Comparison of ENCODE assay signal across 10 cellular contexts in genomic region chr10:3452234-3452633, GRCh38.
DNase-seq lines count a peak whose midpoint lies in the region; ATAC-seq and TF ChIP-seq lines count a peak whose summit lies in the region.
"Had no signal": no experiment of that assay in that cellular context is flagged by ENCODE, and none has a peak within 500 bp of the region (broad histone marks: within the 10 kb centered on the region; RNA-seq: fewer than 3 reads in every experiment).

No MANE protein-coding gene starts in this region.

- H3K4me3 Mint-ChIP-seq in GM23338 = 0 out of 3 replicates have a peak overlapping the region, but pooled peaks have one; percentile 7
- H3K4me3 Mint-ChIP-seq: activated CD8-positive, alpha-beta T cell treated with anti-CD3 and anti-CD28 coated beads, Interleukin-2, amount 10 ng/mL, durations not matched to agents 7 days and 5 days had no signal

- H3K9ac ChIP-seq in skeletal muscle tissue (ENCODE audit: low read depth in 1 of 3, low read length in 3 of 3) = no peak overlapping the region
- H3K9ac ChIP-seq: KMS-11 had no signal

- peak overlapping the region; percentile 93 for H3K27ac Mint-ChIP-seq in GM23338
- H3K27ac Mint-ChIP-seq: activated CD8-positive, alpha-beta T cell treated with anti-CD3 and anti-CD28 coated beads, Interleukin-2, amount 10 ng/mL, durations not matched to agents 7 days and 5 days had no signal

- H3K4me1 Mint-ChIP-seq in GM23338 = peaks cover 38% of the 10 kb centered on the region

- H3K27me3 ChIP-seq in GM23338 (ENCODE audit: insufficient read depth) = no peaks in the 10 kb centered on the region
- no peaks in the 10 kb centered on the region for H3K27me3 ChIP-seq in skeletal muscle tissue (ENCODE audit: control insufficient read depth in 3 of 3, insufficient read depth in 3 of 3, low read length in 3 of 3)

- H4K20me1 ChIP-seq in GM23338 (replicated peaks; ENCODE audit: insufficient read depth) = no peaks in the 10 kb centered on the region

- H3K27ac ChIP-seq in GM23338 (ENCODE audit: low read depth) (peak overlapping the region; percentile 80), skeletal muscle tissue (ENCODE audit: low read depth, low read length) (peak overlapping the region; percentile 28)
- H3K27ac ChIP-seq: KMS-11 had no signal

- H3K4me3 ChIP-seq in GM23338 = no peak overlapping the region
- H3K4me3 ChIP-seq in skeletal muscle tissue (ENCODE audit: low read length in 3 of 3) = peak overlapping the region in 1 of 3 donors; percentile 31

- H3K36me3 Mint-ChIP-seq in GM23338 (ENCODE audit: low read depth) = peaks cover 7% of the 10 kb centered on the region; the same call in 2 of the 3 replicates

- no peaks in the 10 kb centered on the region for H3K79me2 ChIP-seq in GM23338 (replicated peaks; ENCODE audit: insufficient read depth)

- no peaks in the 10 kb centered on the region for H3K36me3 ChIP-seq in GM23338 (ENCODE audit: insufficient read depth)
- no peaks in the 10 kb centered on the region for H3K36me3 ChIP-seq in skeletal muscle tissue (ENCODE audit: control insufficient read depth in 3 of 3, insufficient read depth in 3 of 3, low read length in 3 of 3)

- H2AFZ ChIP-seq in GM23338 = peak overlapping the region; percentile 19; the same call in 1 of the 2 replicates

- ATAC-seq in GM23338 (peak; percentile 93), GM18868 (IDR thresholded peaks at IDR 0.05; ENCODE audit: unreplicated experiment) (no peak)
- ATAC-seq: activated CD8-positive, alpha-beta T cell treated with anti-CD3 and anti-CD28 coated beads, Interleukin-2, amount 10 ng/mL, durations not matched to agents 7 days and 5 days had no signal

- H3K9me3 Mint-ChIP-seq in GM23338 = peaks cover 3% of the 10 kb centered on the region; the same call in 1 of the 3 replicates

- H3F3A ChIP-seq in GM23338 (replicated peaks; ENCODE audit: low read depth) = 0 out of 2 replicates have a peak, but pooled peaks cover 2% of the 10 kb centered on the region

- H3K9me3 ChIP-seq in skeletal muscle tissue (ENCODE audit: control insufficient read depth in 3 of 3, low read length in 3 of 3) = no peaks in the 10 kb centered on the region

- H3K4me2 ChIP-seq in GM23338 = peak overlapping the region; percentile 23; the same call in 1 of the 2 replicates
- H3K4me2 ChIP-seq: KMS-11 had no signal

- peak in 1 of 2 experiments; percentile 15; a peak in 1 of 4 replicates for TF ChIP-seq CTCF in GM23338 (conservative IDR thresholded peaks at IDR 0.05; ENCODE audit: low read depth in 2 of 2)

- H3K27me3 Mint-ChIP-seq in GM23338 (ENCODE audit: insufficient read depth, low read depth, poor library complexity) = peaks cover 13% of the 10 kb centered on the region

- peak; percentile 72 for DNase-seq in GM23338 (ENCODE audit: low spot score)
- peak; percentile 95 for DNase-seq in astrocyte of the hippocampus (ENCODE audit: low read depth, low spot score)
- peak; percentile 69 for DNase-seq in iPS DF 19.7 (ENCODE audit: low read depth, low spot score)
- DNase-seq in anterior cingulate cortex (lab: John Stamatoyannopoulos, UW) = no peak
- DNase-seq in NCI-H82 treated with DMSO at 0.1 percent for 48 hours (lab: John Stamatoyannopoulos, UW; ENCODE audit: unreplicated experiment) = no peak
- DNase-seq in NOMO-1 (lab: John Stamatoyannopoulos, UW; ENCODE audit: unreplicated experiment in 2 of 2) = no peak
- DNase-seq: activated CD8-positive, alpha-beta T cell treated with anti-CD3 and anti-CD28 coated beads, Interleukin-2, amount 10 ng/mL, durations not matched to agents 7 days and 5 days had no signal

- peaks cover 6% of the 10 kb centered on the region for H3K9me2 ChIP-seq in GM23338 (ENCODE audit: insufficient read depth)

- H3K4me1 ChIP-seq in GM23338 (ENCODE audit: insufficient read depth) = peaks cover 25% of the 10 kb centered on the region
- H3K4me1 ChIP-seq in skeletal muscle tissue (ENCODE audit: control insufficient read depth in 3 of 3, insufficient read depth in 3 of 3, low read length in 3 of 3) = peaks cover 4 to 7% (median 6%) of the 10 kb centered on the region in 3 donors

TF ChIP-seq in GM23338, 12 proteins besides CTCF, POLR2A, EP300 and RAD21:
- 0 out of 2 replicates have a peak, but pooled peaks have one; percentile 18 for TF ChIP-seq ETS1 (IDR thresholded peaks at IDR 0.05)
- 0 out of 2 replicates have a peak, but pooled peaks have one; percentile 9 for TF ChIP-seq ZNF331 (CRISPR knock-in tag; IDR thresholded peaks at IDR 0.05; ENCODE audit: low read depth)
- TF ChIP-seq CREB1 (CRISPR knock-in tag; IDR thresholded peaks at IDR 0.05; ENCODE audit: low read depth) = no peak
- TF ChIP-seq EZH2phosphoT487 (IDR thresholded peaks at IDR 0.05; ENCODE audit: unreplicated experiment) = no peak
TF ChIP-seq in GM23338: peak in this region for 2.

Comparison
In these comparisons a context has a peak if more than half of its experiments do, and no peak if none do; other contexts are left out.
1. DNase-seq: peak in GM23338 (single experiment), astrocyte of the hippocampus (single experiment) and iPS DF 19.7 (single experiment); none in anterior cingulate cortex (0 of 58), NCI-H82 treated with DMSO at 0.1 percent for 48 hours (single experiment) and NOMO-1 (0 of 2).